Comparison of ENCODE assay signal across 13 cellular contexts in the genomic region with DNA sequence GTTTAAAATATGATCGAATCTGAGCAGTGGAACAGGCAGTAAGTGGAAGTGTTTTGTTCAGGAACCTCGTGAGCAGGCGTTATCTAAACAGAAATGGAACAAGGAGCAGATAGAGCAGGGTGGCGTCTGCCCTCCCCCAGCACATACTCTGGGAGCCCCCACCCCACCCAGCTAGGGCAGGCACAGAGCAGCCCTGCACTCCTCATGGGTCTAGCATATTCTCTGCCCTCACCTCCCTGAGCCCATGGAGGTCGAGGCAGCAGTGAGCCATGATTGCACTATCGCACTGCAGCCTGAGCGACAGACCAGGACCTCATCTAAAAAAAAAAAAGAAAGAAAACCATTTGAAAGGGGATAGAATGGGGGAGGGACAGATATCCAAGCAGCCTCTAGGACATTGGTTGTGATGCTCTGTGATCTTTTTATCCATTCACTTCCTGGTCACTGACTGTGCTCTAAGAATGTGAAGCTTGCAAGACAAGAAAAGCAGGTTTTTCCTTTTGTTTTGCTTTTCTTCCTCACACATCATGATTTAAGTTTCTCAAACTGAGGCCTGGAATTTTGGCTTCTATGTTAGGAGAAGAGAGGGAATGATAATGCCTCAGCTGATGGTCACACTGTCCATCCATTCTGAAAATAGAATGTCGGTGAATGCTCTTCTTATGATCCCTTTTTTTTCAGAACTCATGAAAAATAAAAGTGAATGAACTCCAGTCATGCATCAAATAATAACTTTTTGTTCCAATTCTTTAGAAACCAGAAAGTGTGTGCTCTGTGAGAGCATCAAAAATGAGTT. TPM values are rescaled to one million over a fixed set of nuclear protein-coding genes. Genes with fewer than 3 reads are reported as not detected.
DNase-seq lines count a peak whose midpoint lies in the region; ATAC-seq and TF ChIP-seq lines count a peak whose summit lies in the region.
"Had no signal": no experiment of that assay in that cellular context is flagged by ENCODE, and none has a peak within 500 bp of the region (broad histone marks: within the 10 kb centered on the region; RNA-seq: fewer than 3 reads in every experiment).

No MANE protein-coding gene starts in this region.

- no peak for TF ChIP-seq CTCF in SK-N-SH (IDR thresholded peaks at IDR 0.05)
- TF ChIP-seq CTCF in colonic mucosa (IDR thresholded peaks at IDR 0.05), result no peak
- no peak for TF ChIP-seq CTCF in left lung (IDR thresholded peaks at IDR 0.05)
- no peak for TF ChIP-seq CTCF in upper lobe of left lung (IDR thresholded peaks at IDR 0.05)

- no peaks in the 10 kb centered on the region for H3K9me2 ChIP-seq in SK-N-SH

- CTCF ChIA-PET in SK-N-SH (lab: Yijun Ruan, JAX), result interaction anchor here (1.9 to 2.1 kb wide), 2 partner anchors 15 to 82 kb away, joined by 5 to 7 read pairs; no protein-coding TSS in a partner anchor

- no peak for ATAC-seq in SK-N-SH treated with all-trans-retinoic acid at 6 μM for 48 hours
- peak; percentile 3 for ATAC-seq in left lung
- no peak for ATAC-seq in upper lobe of left lung (ENCODE audit: low FRiP score in 2 of 2)
- no peak for ATAC-seq in HG03108 (IDR thresholded peaks at IDR 0.05; ENCODE audit: unreplicated experiment)
- no peak for ATAC-seq in GM18858 (IDR thresholded peaks at IDR 0.05; ENCODE audit: unreplicated experiment)
- ATAC-seq: effector memory CD8-positive, alpha-beta T cell; T-helper 17 cell had no signal

- H3K27ac ChIP-seq in SK-N-SH (ENCODE audit: low read depth in 2 of 2, low read length in 1 of 2) (peak overlapping the region in 1 of 2 experiments; percentile 87; a peak in 2 of 4 replicates), colonic mucosa (peak overlapping the region; percentile 76), left lung (peak overlapping the region; percentile 65 to 93), upper lobe of left lung (peak overlapping the region; percentile 58 to 95 (median 84))

- H3K79me2 ChIP-seq in SK-N-SH (ENCODE audit: insufficient read depth), result peaks cover 99% of the 10 kb centered on the region

- H2AFZ ChIP-seq in SK-N-SH (ENCODE audit: low read depth), result no peak overlapping the region

- H3K9ac ChIP-seq in SK-N-SH (peak overlapping the region; percentile 20), colonic mucosa (ENCODE audit: low read depth in 2 of 2, low read length in 2 of 2) (peak overlapping the region; percentile 48 to 64)

- TF ChIP-seq RAD21 in SK-N-SH (IDR thresholded peaks at IDR 0.05; ENCODE audit: low read length), result no peak

- no peaks in the 10 kb centered on the region for H4K20me1 ChIP-seq in SK-N-SH (ENCODE audit: insufficient read depth)

- TF ChIP-seq EP300 in SK-N-SH (IDR thresholded peaks at IDR 0.05; ENCODE audit: borderline replicate concordance in 1 of 2, low read depth in 1 of 2, low read length in 1 of 2), result no peak
- no peak for TF ChIP-seq EP300 in upper lobe of left lung (IDR thresholded peaks at IDR 0.05)

- H3K4me2 ChIP-seq in SK-N-SH, result peak overlapping the region; percentile 95

- POLR2A ChIA-PET in SK-N-SH (lab: Yijun Ruan, JAX), result no interaction called here

- 0 out of 4 replicates have a peak overlapping the region, but pooled peaks of 1 of the 2 experiments have one; percentile 14 for H3K4me3 ChIP-seq in SK-N-SH (ENCODE audit: low read depth in 2 of 2, low read length in 1 of 2)
- no peak overlapping the region for H3K4me3 ChIP-seq in colonic mucosa
- peak overlapping the region in 1 of 2 donors; percentile 45 for H3K4me3 ChIP-seq in left lung
- H3K4me3 ChIP-seq in upper lobe of left lung, result peak overlapping the region in 3 of 4 donors; percentile 49 to 67 (median 63)

- H3K9me3 ChIP-seq in SK-N-SH (peaks cover 3% of the 10 kb centered on the region; the same call in 1 of the 2 replicates), colonic mucosa (no peaks in the 10 kb centered on the region), left lung (peaks cover 0 to 13% of the 10 kb centered on the region in 2 donors), upper lobe of left lung (peaks cover 8 to 15% (median 10%) of the 10 kb centered on the region in 4 donors)

- H3K27me3 ChIP-seq in SK-N-SH (ENCODE audit: insufficient read depth) (no peaks in the 10 kb centered on the region), colonic mucosa (peaks cover 10% of the 10 kb centered on the region), left lung (peaks cover 13 to 50% of the 10 kb centered on the region in 2 donors), upper lobe of left lung (peaks cover 0 to 20% (median 5%) of the 10 kb centered on the region in 4 donors)

- H3K4me1 ChIP-seq in SK-N-SH (ENCODE audit: control insufficient read depth in 1 of 2, insufficient read depth in 2 of 2, low read depth in 1 of 2, low read length in 1 of 2) (peaks cover 5 to 11% of the 10 kb centered on the region in 2 experiments; a peak in 2 of 4 replicates), colonic mucosa (no peaks in the 10 kb centered on the region), left lung (no peaks in the 10 kb centered on the region), upper lobe of left lung (peaks cover 10 to 29% (median 12%) of the 10 kb centered on the region in 4 donors)

- no peak for DNase-seq in SK-N-SH
- no peak for DNase-seq in colonic mucosa
- no peak for DNase-seq in left lung
- DNase-seq in upper lobe of left lung, result peak in 1 of 2 donors; percentile 15
- DNase-seq in activated CD4-positive, alpha-beta T cell treated with anti-CD3 and anti-CD28 coated beads, Interleukin-2, amount 50 U/mL, for 4 hours, result no peak
- DNase-seq: activated CD8-positive, alpha-beta memory T cell treated with anti-CD3 and anti-CD28 coated beads for 24 hours; effector memory CD8-positive, alpha-beta T cell; NCI-H1417 treated with DMSO at 0.1 percent for 48 hours; stimulated activated CD4-positive, alpha-beta T cell treated with anti-CD3 and anti-CD28 coated beads, Interleukin-4, amount 100 ng/mL, for 24 hours; T-helper 17 cell had no signal

- 79% methylated on average over 8 of the region's 8 CpGs for WGBS in SK-N-SH (ENCODE audit: low lambda C conversion rate)
- 41 to 49% methylated on average over 8 of the region's 8 CpGs for WGBS in upper lobe of left lung, 2 donors

- TF ChIP-seq POLR2A in upper lobe of left lung (IDR thresholded peaks at IDR 0.05), result no peak

- intact Hi-C loops in colonic mucosa (cut with DNase I), result no loop called here
- intact Hi-C loops in left lung (cut with DNase I), result no loop called here

- no peaks in the 10 kb centered on the region for H3F3A ChIP-seq in SK-N-SH (replicated peaks; ENCODE audit: insufficient read depth)

- H3K36me3 ChIP-seq in SK-N-SH (replicated peaks in 1 of 2; ENCODE audit: control insufficient read depth in 1 of 2, insufficient read depth in 2 of 2, low read length in 1 of 2) (peaks cover 0 to 61% of the 10 kb centered on the region in 2 experiments), colonic mucosa (no peaks in the 10 kb centered on the region), left lung (peaks cover 0 to 10% of the 10 kb centered on the region in 2 donors), upper lobe of left lung (peaks cover 2 to 24% (median 5%) of the 10 kb centered on the region in 4 donors)

TF ChIP-seq in SK-N-SH, 30 proteins besides CTCF, POLR2A, EP300 and RAD21:
- TF ChIP-seq NFIC (IDR thresholded peaks at IDR 0.05; ENCODE audit: borderline replicate concordance) (no peak), GABPA (IDR thresholded peaks at IDR 0.05; ENCODE audit: low read depth) (no peak), FOXM1 (IDR thresholded peaks at IDR 0.05; ENCODE audit: low read depth) (no peak), NRF1 (IDR thresholded peaks at IDR 0.05; ENCODE audit: low read depth, low read length) (no peak)

TF ChIP-seq in SK-N-SH treated with all-trans-retinoic acid at 6 μM for 48 hours, 23 proteins besides CTCF, POLR2A, EP300 and RAD21:
- TF ChIP-seq CSDC2 (CRISPR knock-in tag; IDR thresholded peaks at IDR 0.05) (no peak), CSRNP3 (CRISPR knock-in tag; IDR thresholded peaks at IDR 0.05) (no peak), ZFP30 (CRISPR knock-in tag; IDR thresholded peaks at IDR 0.05) (no peak), ARNTL (CRISPR knock-in tag; IDR thresholded peaks at IDR 0.05; ENCODE audit: borderline replicate concordance, low read depth) (no peak), SNAI2 (CRISPR knock-in tag; IDR thresholded peaks at IDR 0.05) (no peak), GLIS3 (CRISPR knock-in tag; IDR thresholded peaks at IDR 0.05) (no peak)
- TF ChIP-seq, protein P1, sequence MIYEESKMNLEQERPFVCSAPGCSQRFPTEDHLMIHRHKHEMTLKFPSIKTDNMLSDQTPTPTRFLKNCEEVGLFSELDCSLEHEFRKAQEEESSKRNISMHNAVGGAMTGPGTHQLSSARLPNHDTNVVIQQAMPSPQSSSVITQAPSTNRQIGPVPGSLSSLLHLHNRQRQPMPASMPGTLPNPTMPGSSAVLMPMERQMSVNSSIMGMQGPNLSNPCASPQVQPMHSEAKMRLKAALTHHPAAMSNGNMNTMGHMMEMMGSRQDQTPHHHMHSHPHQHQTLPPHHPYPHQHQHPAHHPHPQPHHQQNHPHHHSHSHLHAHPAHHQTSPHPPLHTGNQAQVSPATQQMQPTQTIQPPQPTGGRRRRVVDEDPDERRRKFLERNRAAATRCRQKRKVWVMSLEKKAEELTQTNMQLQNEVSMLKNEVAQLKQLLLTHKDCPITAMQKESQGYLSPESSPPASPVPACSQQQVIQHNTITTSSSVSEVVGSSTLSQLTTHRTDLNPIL (CRISPR knock-in tag; IDR thresholded peaks at IDR 0.05; ENCODE audit: low read depth), result no peak

RNA-seq across cellular contexts. Expression of gene MLPH, which starts 3.2 kb away (rescaled TPM):
- 84.8 and 93.6 TPM in 2 replicates for polyA plus RNA-seq in SK-N-SH (2012; rRNA removed)
- polyA plus RNA-seq in SK-N-SH (2012; cell fraction: cytosol; rRNA removed), result 37.4 and 44.7 TPM in 2 replicates
- polyA plus RNA-seq in SK-N-SH (2012; cell fraction: nucleus; rRNA removed), result 348 and 369 TPM in 2 replicates
- total RNA-seq in colonic mucosa, result 100 to 1,000 TPM in 1 of 2 donors, 10 to 100 TPM in 1; 87.9 to 111 TPM
- 100 to 1,000 TPM; 244 to 296 TPM for total RNA-seq in left lung
- 1,000 to 10,000 TPM in 1 of 6 donors, 100 to 1,000 TPM in 5; 289 to 1,452 (median 502) TPM for total RNA-seq in upper lobe of left lung
- total RNA-seq: T-helper 17 cell had no signal
